Comparison of ENCODE assay signal across 8 cellular contexts in the genomic region with DNA sequence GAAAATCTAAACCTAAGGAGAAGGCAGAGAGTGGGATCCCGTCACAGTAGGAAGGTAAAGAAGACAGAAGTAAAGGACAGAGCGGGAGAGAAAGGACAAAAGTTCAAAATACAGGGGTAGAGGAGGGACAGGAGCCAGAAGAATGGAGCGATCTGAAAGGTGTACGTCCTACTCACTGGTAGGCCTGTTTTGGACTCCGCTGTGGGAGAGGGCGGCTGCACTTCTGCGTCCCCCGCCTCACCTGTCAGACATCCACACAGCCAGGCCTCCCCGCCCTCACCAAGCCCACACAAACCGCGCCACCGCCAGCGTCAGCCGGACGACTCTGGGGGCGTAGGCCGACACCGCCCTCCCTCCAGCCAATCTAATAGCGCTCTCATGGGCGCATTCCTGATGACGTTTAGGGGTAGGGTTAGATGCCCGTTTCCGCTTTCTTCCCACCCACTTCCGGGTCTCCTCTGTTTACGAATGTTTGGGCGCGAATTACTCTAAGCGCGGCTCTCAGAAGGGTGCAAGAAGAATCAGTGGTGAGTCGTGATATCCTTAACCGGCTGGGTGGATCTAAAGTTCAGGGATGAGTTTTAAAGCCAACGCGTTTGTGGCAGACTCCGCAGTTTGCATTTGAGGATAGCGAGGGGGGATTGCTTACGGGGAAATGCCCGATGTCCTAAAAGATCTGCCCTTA. TPM values are rescaled to one million over a fixed set of nuclear protein-coding genes. Genes with fewer than 3 reads are reported as not detected.
A peak's percentile ranks its signal among the peaks of the same experiment; 100 is the strongest.
DNase-seq lines count a peak whose midpoint lies in the region; ATAC-seq and TF ChIP-seq lines count a peak whose summit lies in the region.

CENPQ (plus strand) TSS at position 444 of the 685 bp plus-strand sequence. CDS start 6,807 bp downstream, outside the sequence.
MMUT (minus strand) TSS at position 327 of the 685 bp plus-strand sequence. CDS start 3,787 bp downstream, outside the sequence.

- TF ChIP-seq CTCF in GM10248 (IDR thresholded peaks at IDR 0.05; ENCODE audit: control extremely low read depth, extremely low read depth, low read depth, missing control alignments) (no peak), glutamatergic neuron (IDR thresholded peaks at IDR 0.05; ENCODE audit: partially characterized antibody, unreplicated experiment) (no peak), osteoblast (IDR thresholded peaks at IDR 0.05; ENCODE audit: extremely low read depth, low read depth, low read length) (no peak), thoracic aorta (IDR thresholded peaks at IDR 0.05) (no peak)

- H3K27me3 ChIP-seq in osteoblast (ENCODE audit: insufficient read depth, low read length) (no peaks in the 10 kb centered on the region), thoracic aorta (replicated peaks; ENCODE audit: insufficient read depth) (no peaks in the 10 kb centered on the region)

- H3K9me3 ChIP-seq in osteoblast (ENCODE audit: low read depth, low read length) (no peaks in the 10 kb centered on the region), thoracic aorta (no peaks in the 10 kb centered on the region)

- H3K79me2 ChIP-seq in osteoblast (ENCODE audit: insufficient read depth, low read length): peaks cover 73% of the 10 kb centered on the region

- H3K4me1 ChIP-seq in osteoblast (ENCODE audit: insufficient read depth, low read length) (peaks cover 14% of the 10 kb centered on the region), thoracic aorta (ENCODE audit: control insufficient read depth in 1 of 2, low read depth in 2 of 2) (peaks cover 20 to 38% of the 10 kb centered on the region in 2 donors)

- H3K36me3 Mint-ChIP-seq in activated naive CD8-positive, alpha-beta T cell: no peaks in the 10 kb centered on the region
- H3K36me3 Mint-ChIP-seq in glutamatergic neuron (ENCODE audit: unreplicated experiment): no peaks in the 10 kb centered on the region

- ATAC-seq in HG02623 (IDR thresholded peaks at IDR 0.05; ENCODE audit: unreplicated experiment) (peak; percentile 99), thoracic aorta (ENCODE audit: insufficient number of reproducible peaks, low FRiP score, low read depth) (peak; percentile 97)

- peak within 1 kb of the TSS; percentile 100 for H3K4me3 Mint-ChIP-seq in activated naive CD8-positive, alpha-beta T cell
- H3K4me3 Mint-ChIP-seq in glutamatergic neuron (ENCODE audit: unreplicated experiment): peak within 1 kb of the TSS; percentile 98

- H3K36me3 ChIP-seq in osteoblast (ENCODE audit: insufficient read depth, low read length) (peaks cover 4% of the 10 kb centered on the region), thoracic aorta (peaks cover 7% of the 10 kb centered on the region)

- POLR2A ChIA-PET in GM10248 (lab: Yijun Ruan, JAX): no interaction called here

- no peaks in the 10 kb centered on the region for H3K27me3 Mint-ChIP-seq in activated naive CD8-positive, alpha-beta T cell
- H3K27me3 Mint-ChIP-seq in glutamatergic neuron (ENCODE audit: unreplicated experiment): no peaks in the 10 kb centered on the region

- peaks cover 55% of the 10 kb centered on the region for H3K4me1 Mint-ChIP-seq in activated naive CD8-positive, alpha-beta T cell (ENCODE audit: low read depth)
- H3K4me1 Mint-ChIP-seq in glutamatergic neuron (ENCODE audit: low read depth, unreplicated experiment): peaks cover 2% of the 10 kb centered on the region

- peak within 1 kb of the TSS; percentile 100 for H2AFZ ChIP-seq in osteoblast (ENCODE audit: low read length)

- CTCF ChIA-PET in GM10248 (lab: Yijun Ruan, JAX): no interaction called here

- H3K4me3 ChIP-seq in osteoblast (ENCODE audit: insufficient read depth, low read length): peak within 1 kb of the TSS; percentile 87
- peak within 1 kb of the TSS; percentile 96 for H3K4me3 ChIP-seq in thoracic aorta

- DNase-seq in GM10248 (ENCODE audit: extremely low spot score): peak; percentile 90
- DNase-seq in NCI-H1105 (lab: John Stamatoyannopoulos, UW): peak; percentile 97
- peak; percentile 94 for DNase-seq in SKM-1 treated with dmso at 0.1 percent for 144 hours (lab: John Stamatoyannopoulos, UW; ENCODE audit: unreplicated experiment)
- peak; percentile 92 for DNase-seq in glutamatergic neuron
- DNase-seq in osteoblast (ENCODE audit: insufficient read length, low spot score, missing footprints): peak; percentile 96
- peak; percentile 91 for DNase-seq in thoracic aorta (ENCODE audit: low spot score)

- H3K27ac Mint-ChIP-seq in activated naive CD8-positive, alpha-beta T cell: peak within 1 kb of the TSS; percentile 97
- H3K27ac Mint-ChIP-seq in glutamatergic neuron (ENCODE audit: unreplicated experiment): peak within 1 kb of the TSS; percentile 76

- H4K20me1 ChIP-seq in osteoblast (ENCODE audit: insufficient read depth, low read length): no peaks in the 10 kb centered on the region

- H3K9me3 Mint-ChIP-seq in activated naive CD8-positive, alpha-beta T cell (ENCODE audit: low read depth): no peaks in the 10 kb centered on the region
- H3K9me3 Mint-ChIP-seq in glutamatergic neuron (ENCODE audit: unreplicated experiment): peaks cover 2% of the 10 kb centered on the region

- peak within 1 kb of the TSS; percentile 91 for H3K27ac ChIP-seq in osteoblast (ENCODE audit: low read depth, low read length)
- H3K27ac ChIP-seq in thoracic aorta: peak within 1 kb of the TSS; percentile 88

- peak within 1 kb of the TSS; percentile 98 for H3K4me2 ChIP-seq in osteoblast (ENCODE audit: insufficient read depth, low read length)

RNA-seq across cellular contexts. Expression of gene CENPQ, which starts in this region (rescaled TPM):
- 3.4 TPM for total RNA-seq in glutamatergic neuron (ENCODE audit: unreplicated experiment)
- 4.7 and 5.1 TPM in 2 replicates for total RNA-seq in osteoblast
- total RNA-seq in thoracic aorta: 1 to 10 TPM; 4.2 to 5.4 TPM

RNA-seq across cellular contexts. Expression of gene MMUT, which starts in this region (rescaled TPM):
- total RNA-seq in glutamatergic neuron (ENCODE audit: unreplicated experiment) (21.9 TPM), osteoblast (16.2 and 16.6 TPM in 2 replicates), thoracic aorta (10 to 100 TPM; 15.0 to 16.1 TPM)

Comparison
In these comparisons a context has a peak if more than half of its experiments do, and no peak if none do; other contexts are left out.
1. Peak in every context shown above with its lines: DNase-seq, ATAC-seq, H3K4me3 ChIP-seq and H3K27ac ChIP-seq.